3 cellular contexts compared by ENCODE assay signal in genomic region chr15:75715312-75715832, GRCh38. TPM values are rescaled to one million over a fixed set of nuclear protein-coding genes. Genes with fewer than 3 reads are reported as not detected.
"Had no signal": no experiment of that assay in that cellular context is flagged by ENCODE, and none has a peak within 500 bp of the region (broad histone marks: within the 10 kb centered on the region; RNA-seq: fewer than 3 reads in every experiment).

No MANE protein-coding gene starts in this region.

RNA-seq across cellular contexts. Expression of gene CSPG4, which starts 2.7 kb away (rescaled TPM):
- total RNA-seq: activated CD4-positive, alpha-beta memory T cell treated with anti-CD3 and anti-CD28 coated beads, Interleukin-2, amount 10 ng/mL, durations not matched to agents 7 days and 5 days; T-helper 1 cell treated with Interleukin-12 subunit alpha and Interleukin-12 subunit beta and Interleukin-4 antibody, amounts not matched to agents 30 ng/mL and 1 ng/mL, for 36 hours; T-helper 2 cell treated with Interferon-gamma antibody and Interleukin-4, amounts not matched to agents 100 ng/mL and 5 ng/mL, for 36 hours had no signal
